Comparison of ENCODE assay signal across 8 cellular contexts in the genomic region with DNA sequence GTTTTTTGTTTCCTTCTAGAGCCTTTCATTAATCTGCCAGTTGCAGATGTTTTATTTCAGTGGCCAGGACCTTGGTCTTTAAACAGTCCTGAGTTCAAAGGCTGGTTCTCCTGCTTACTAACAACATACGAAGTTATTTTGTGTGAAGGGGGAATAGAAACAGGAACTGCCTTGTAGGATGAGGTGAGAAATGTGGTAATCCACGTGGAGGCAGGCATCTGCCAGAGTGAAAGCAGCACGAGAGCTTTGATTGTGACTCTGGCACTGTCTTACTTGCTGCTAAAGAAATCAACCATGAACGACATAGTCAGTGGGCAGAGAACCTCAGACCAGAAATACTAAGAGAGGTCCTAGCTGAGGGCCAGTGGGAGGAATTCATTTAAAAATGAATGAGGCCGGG.
DNase-seq lines count a peak whose midpoint lies in the region; ATAC-seq and TF ChIP-seq lines count a peak whose summit lies in the region.
"Had no signal": no experiment of that assay in that cellular context is flagged by ENCODE, and none has a peak within 500 bp of the region (broad histone marks: within the 10 kb centered on the region; RNA-seq: fewer than 3 reads in every experiment).

No MANE protein-coding gene starts in this region.

- peaks cover 61% of the 10 kb centered on the region for H3K36me3 Mint-ChIP-seq in nephron progenitor cell (ENCODE audit: low read depth)

- peak; percentile 59 for DNase-seq in NOMO-1 treated with dmso at 0.1 percent for 144 hours (lab: John Stamatoyannopoulos, UW; ENCODE audit: unreplicated experiment)
- DNase-seq in nephron progenitor cell = no peak
- DNase-seq in middle frontal gyrus (ENCODE audit: extremely low spot score, low spot score) = no peak
- no peak for DNase-seq in D341Med (ENCODE audit: low spot score)
- no peak for DNase-seq in C1 segment of cervical spinal cord (lab: John Stamatoyannopoulos, UW)
- DNase-seq: activated CD4-positive, alpha-beta T cell treated with anti-CD3 and anti-CD28 coated beads, Interleukin-2, amount 50 U/mL, for 48 hours had no signal

- H3K27ac Mint-ChIP-seq in nephron progenitor cell = peak overlapping the region; percentile 66

- peaks cover 6% of the 10 kb centered on the region for H3K27me3 Mint-ChIP-seq in nephron progenitor cell (ENCODE audit: low read depth, poor library complexity)

- TF ChIP-seq CTCF in nephron progenitor cell (IDR thresholded peaks at IDR 0.05) = no peak

- H3K4me3 Mint-ChIP-seq in nephron progenitor cell = no peak overlapping the region

- ATAC-seq in GM18909 (IDR thresholded peaks at IDR 0.05; ENCODE audit: poor library complexity, unreplicated experiment) = peak; percentile 67
- peak; percentile 55 for ATAC-seq in HG02642 (IDR thresholded peaks at IDR 0.05; ENCODE audit: poor library complexity, unreplicated experiment)

- peaks cover 33% of the 10 kb centered on the region for H3K4me1 Mint-ChIP-seq in nephron progenitor cell

- H3K9me3 Mint-ChIP-seq in nephron progenitor cell = peaks cover 26% of the 10 kb centered on the region
